In the genomic region with DNA sequence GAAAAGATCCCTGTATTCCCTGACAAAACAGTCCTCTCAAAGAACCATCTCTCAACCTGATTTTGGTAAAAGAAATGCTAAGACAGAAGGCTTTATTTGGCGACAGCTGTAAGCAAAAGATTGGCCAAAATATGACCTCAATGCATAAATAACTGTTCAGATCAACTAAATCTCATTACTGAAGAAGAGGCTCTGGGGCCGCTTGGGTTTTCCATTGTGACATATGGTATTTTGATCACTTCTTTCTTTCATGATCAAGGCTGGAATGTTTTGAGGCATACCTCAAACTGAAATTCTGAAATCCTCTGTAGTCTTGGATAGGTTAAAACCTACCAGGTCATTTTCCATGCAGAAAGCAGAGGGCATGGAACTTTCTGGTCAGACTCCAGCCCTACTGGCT, we compare ENCODE assay signal across 20 cellular contexts.
DNase-seq lines count a peak whose midpoint lies in the region; ATAC-seq and TF ChIP-seq lines count a peak whose summit lies in the region.
"Had no signal": no experiment of that assay in that cellular context is flagged by ENCODE, and none has a peak within 500 bp of the region (broad histone marks: within the 10 kb centered on the region; RNA-seq: fewer than 3 reads in every experiment).

No MANE protein-coding gene starts in this region.

- TF ChIP-seq CTCF in thoracic aorta (IDR thresholded peaks at IDR 0.05) = no peak

- no peaks in the 10 kb centered on the region for H3K9me3 ChIP-seq in thoracic aorta

- no peaks in the 10 kb centered on the region for H3K27me3 Mint-ChIP-seq in stimulated activated naive CD8-positive, alpha-beta T cell treated with anti-CD3 and anti-CD28 coated beads, Interleukin-15, Interleukin-2, amounts not matched to agents 100 ng/mL and 50 ng/mL, for 24 hours
- no peaks in the 10 kb centered on the region for H3K27me3 Mint-ChIP-seq in activated naive CD8-positive, alpha-beta T cell treated with anti-CD3 and anti-CD28 coated beads, Interleukin-2, amount 50 U/mL, for 24 hours
- H3K27me3 Mint-ChIP-seq in activated CD8-positive, alpha-beta memory T cell treated with anti-CD3 and anti-CD28 coated beads, Interleukin-2, amount 10 ng/mL, durations not matched to agents 7 days and 5 days = no peaks in the 10 kb centered on the region
- H3K27me3 Mint-ChIP-seq: CD4-positive, alpha-beta memory T cell had no signal

- H3K27ac ChIP-seq in thoracic aorta = peak overlapping the region; percentile 11 to 45

- H3K36me3 ChIP-seq in thoracic aorta = no peaks in the 10 kb centered on the region
- H3K36me3 ChIP-seq: BE2C had no signal

- no peak overlapping the region for H3K4me3 Mint-ChIP-seq in stimulated activated naive CD8-positive, alpha-beta T cell treated with anti-CD3 and anti-CD28 coated beads, Interleukin-15, Interleukin-2, amounts not matched to agents 100 ng/mL and 50 ng/mL, for 24 hours
- no peak overlapping the region for H3K4me3 Mint-ChIP-seq in activated naive CD8-positive, alpha-beta T cell treated with anti-CD3 and anti-CD28 coated beads, Interleukin-2, amount 50 U/mL, for 24 hours
- no peak overlapping the region for H3K4me3 Mint-ChIP-seq in activated CD8-positive, alpha-beta memory T cell treated with anti-CD3 and anti-CD28 coated beads, Interleukin-2, amount 10 ng/mL, durations not matched to agents 7 days and 5 days
- H3K4me3 Mint-ChIP-seq: CD4-positive, alpha-beta memory T cell had no signal

- peaks cover 52% of the 10 kb centered on the region for H3K4me1 Mint-ChIP-seq in stimulated activated naive CD8-positive, alpha-beta T cell treated with anti-CD3 and anti-CD28 coated beads, Interleukin-15, Interleukin-2, amounts not matched to agents 100 ng/mL and 50 ng/mL, for 24 hours (ENCODE audit: low read depth)
- peaks cover 52% of the 10 kb centered on the region for H3K4me1 Mint-ChIP-seq in activated naive CD8-positive, alpha-beta T cell treated with anti-CD3 and anti-CD28 coated beads, Interleukin-2, amount 50 U/mL, for 24 hours
- peaks cover 20% of the 10 kb centered on the region for H3K4me1 Mint-ChIP-seq in activated CD8-positive, alpha-beta memory T cell treated with anti-CD3 and anti-CD28 coated beads, Interleukin-2, amount 10 ng/mL, durations not matched to agents 7 days and 5 days
- H3K4me1 Mint-ChIP-seq: CD4-positive, alpha-beta memory T cell had no signal

- CTCF ChIA-PET in activated CD8-positive, alpha-beta memory T cell treated with anti-CD3 and anti-CD28 coated beads, Interleukin-2, amount 10 ng/mL, durations not matched to agents 7 days and 5 days (lab: Charles Lee) = no interaction called here

- no peaks in the 10 kb centered on the region for H3K27me3 ChIP-seq in thoracic aorta (replicated peaks; ENCODE audit: insufficient read depth)
- H3K27me3 ChIP-seq: BE2C had no signal

- peaks cover 15 to 33% of the 10 kb centered on the region in 2 donors for H3K4me1 ChIP-seq in thoracic aorta (ENCODE audit: control insufficient read depth in 1 of 2, low read depth in 2 of 2)

- no peak for ATAC-seq in stimulated activated naive CD8-positive, alpha-beta T cell treated with anti-CD3 and anti-CD28 coated beads, Interleukin-15, Interleukin-2, amounts not matched to agents 100 U/mL and 50 U/mL, for 24 hours
- no peak for ATAC-seq in activated naive CD8-positive, alpha-beta T cell treated with anti-CD3 and anti-CD28 coated beads, Interleukin-2, amount 50 U/mL, for 24 hours
- ATAC-seq in thoracic aorta (ENCODE audit: insufficient number of reproducible peaks, low FRiP score, low read depth) = no peak
- ATAC-seq in activated CD8-positive, alpha-beta memory T cell treated with anti-CD3 and anti-CD28 coated beads, Interleukin-2, amount 10 ng/mL, durations not matched to agents 7 days and 5 days = no peak
- no peak for ATAC-seq in HG03342 (IDR thresholded peaks at IDR 0.05; ENCODE audit: unreplicated experiment)
- ATAC-seq: HCT116 had no signal

- H3K27ac Mint-ChIP-seq in stimulated activated naive CD8-positive, alpha-beta T cell treated with anti-CD3 and anti-CD28 coated beads, Interleukin-15, Interleukin-2, amounts not matched to agents 100 ng/mL and 50 ng/mL, for 24 hours = peak overlapping the region; percentile 88
- H3K27ac Mint-ChIP-seq in activated naive CD8-positive, alpha-beta T cell treated with anti-CD3 and anti-CD28 coated beads, Interleukin-2, amount 50 U/mL, for 24 hours = peak overlapping the region; percentile 79
- no peak overlapping the region for H3K27ac Mint-ChIP-seq in activated CD8-positive, alpha-beta memory T cell treated with anti-CD3 and anti-CD28 coated beads, Interleukin-2, amount 10 ng/mL, durations not matched to agents 7 days and 5 days
- H3K27ac Mint-ChIP-seq: CD4-positive, alpha-beta memory T cell had no signal

- H3K36me3 Mint-ChIP-seq in stimulated activated naive CD8-positive, alpha-beta T cell treated with anti-CD3 and anti-CD28 coated beads, Interleukin-15, Interleukin-2, amounts not matched to agents 100 ng/mL and 50 ng/mL, for 24 hours (ENCODE audit: low read depth) = peaks cover 77% of the 10 kb centered on the region
- peaks cover 67% of the 10 kb centered on the region for H3K36me3 Mint-ChIP-seq in activated naive CD8-positive, alpha-beta T cell treated with anti-CD3 and anti-CD28 coated beads, Interleukin-2, amount 50 U/mL, for 24 hours (ENCODE audit: low read depth)
- H3K36me3 Mint-ChIP-seq in activated CD8-positive, alpha-beta memory T cell treated with anti-CD3 and anti-CD28 coated beads, Interleukin-2, amount 10 ng/mL, durations not matched to agents 7 days and 5 days = peaks cover 52% of the 10 kb centered on the region

- no peak overlapping the region for H3K4me3 ChIP-seq in thoracic aorta

- peaks cover 16% of the 10 kb centered on the region for H3K9me3 Mint-ChIP-seq in stimulated activated naive CD8-positive, alpha-beta T cell treated with anti-CD3 and anti-CD28 coated beads, Interleukin-15, Interleukin-2, amounts not matched to agents 100 ng/mL and 50 ng/mL, for 24 hours
- peaks cover 21% of the 10 kb centered on the region for H3K9me3 Mint-ChIP-seq in activated naive CD8-positive, alpha-beta T cell treated with anti-CD3 and anti-CD28 coated beads, Interleukin-2, amount 50 U/mL, for 24 hours
- peaks cover 19% of the 10 kb centered on the region for H3K9me3 Mint-ChIP-seq in activated CD8-positive, alpha-beta memory T cell treated with anti-CD3 and anti-CD28 coated beads, Interleukin-2, amount 10 ng/mL, durations not matched to agents 7 days and 5 days (ENCODE audit: low read depth)

- DNase-seq in NCI-H524 (lab: John Stamatoyannopoulos, UW) (peak; percentile 6 to 60), NCI-H524 treated with DMSO at 0.1 percent for 48 hours (lab: John Stamatoyannopoulos, UW) (no peak), thoracic aorta (ENCODE audit: low spot score) (no peak)
- DNase-seq in stimulated activated naive CD8-positive, alpha-beta T cell treated with anti-CD3 and anti-CD28 coated beads, Interleukin-15, Interleukin-2, amounts not matched to agents 100 U/mL and 50 U/mL, for 24 hours = no peak
- no peak for DNase-seq in activated naive CD8-positive, alpha-beta T cell treated with anti-CD3 and anti-CD28 coated beads, Interleukin-2, amount 50 U/mL, for 24 hours
- DNase-seq in activated CD8-positive, alpha-beta memory T cell treated with anti-CD3 and anti-CD28 coated beads, Interleukin-2, amount 10 ng/mL, durations not matched to agents 7 days and 5 days = no peak
- DNase-seq: 8988T; BE2C; CD4-positive, alpha-beta memory T cell; DND-41; GDM1; KBM-7; NCI-H1417 treated with DMSO at 0.1 percent for 48 hours; NCI-H2081 treated with DMSO at 0.1 percent for 48 hours; NCI-H69; OCI-M1; SHP77 treated with DMSO at 0.1 percent for 48 hours had no signal

Comparison
In these comparisons a context has a peak if more than half of its experiments do, and no peak if none do; other contexts are left out.
1. DNase-seq: peak in NCI-H524 (2 of 2); none in NCI-H524 treated with DMSO at 0.1 percent for 48 hours (single experiment), stimulated activated naive CD8-positive, alpha-beta T cell treated with anti-CD3 and anti-CD28 coated beads, Interleukin-15, Interleukin-2, amounts not matched to agents 100 U/mL and 50 U/mL, for 24 hours (single experiment), activated naive CD8-positive, alpha-beta T cell treated with anti-CD3 and anti-CD28 coated beads, Interleukin-2, amount 50 U/mL, for 24 hours (single experiment), thoracic aorta (single experiment) and activated CD8-positive, alpha-beta memory T cell treated with anti-CD3 and anti-CD28 coated beads, Interleukin-2, amount 10 ng/mL, durations not matched to agents 7 days and 5 days (single experiment).